ENCODE assay signal across 8 cellular contexts in genomic region chr11:15819679-15820286, GRCh38.
A peak's percentile ranks its signal among the peaks of the same experiment; 100 is the strongest.
DNase-seq lines count a peak whose midpoint lies in the region; ATAC-seq and TF ChIP-seq lines count a peak whose summit lies in the region.

No MANE protein-coding gene starts in this region.

- H3K27me3 Mint-ChIP-seq in activated CD4-positive, alpha-beta T cell treated with anti-CD3 and anti-CD28 coated beads for 36 hours = peaks cover 15% of the 10 kb centered on the region
- H3K27me3 Mint-ChIP-seq in activated CD8-positive, alpha-beta memory T cell treated with anti-CD3 and anti-CD28 coated beads, Interleukin-2, amount 10 ng/mL, durations not matched to agents 7 days and 5 days = peaks cover 2% of the 10 kb centered on the region

- H3K27me3 ChIP-seq in neutrophil = peaks cover 22% of the 10 kb centered on the region

- peaks cover 0 to 3% of the 10 kb centered on the region in 2 experiments for H3K4me1 ChIP-seq in neutrophil (ENCODE audit: control insufficient read depth in 1 of 2, insufficient read depth in 1 of 2, low read depth in 1 of 2, low read length in 1 of 2)

- intact Hi-C loops in activated CD4-positive, alpha-beta T cell treated with anti-CD3 and anti-CD28 coated beads for 36 hours (cut with DNase I, micrococcal nuclease) = loop anchor here (2.0 to 5.0 kb wide), 3 partner anchors 19 to 793 kb away; no protein-coding TSS in a partner anchor

- H3K4me3 ChIP-seq in NB4 (ENCODE audit: low read depth, low read length) = no peak overlapping the region
- no peak overlapping the region for H3K4me3 ChIP-seq in neutrophil (ENCODE audit: low read depth in 1 of 2, low read length in 1 of 2)

- no peaks in the 10 kb centered on the region for H3K36me3 Mint-ChIP-seq in activated CD4-positive, alpha-beta T cell treated with anti-CD3 and anti-CD28 coated beads for 36 hours (ENCODE audit: low read depth)
- H3K36me3 Mint-ChIP-seq in activated CD8-positive, alpha-beta memory T cell treated with anti-CD3 and anti-CD28 coated beads, Interleukin-2, amount 10 ng/mL, durations not matched to agents 7 days and 5 days = no peaks in the 10 kb centered on the region

- H3K36me3 ChIP-seq in neutrophil = no peaks in the 10 kb centered on the region

- POLR2A ChIA-PET in activated CD4-positive, alpha-beta T cell treated with anti-CD3 and anti-CD28 coated beads for 36 hours (lab: Charles Lee) = no interaction called here

- DNase-seq in activated CD4-positive, alpha-beta T cell treated with anti-CD3 and anti-CD28 coated beads for 36 hours = peak; percentile 70
- DNase-seq in activated CD4-positive, alpha-beta T cell treated with anti-CD3 and anti-CD28 coated beads, Interleukin-2, amount 50 U/mL, for 4 hours = no peak
- peak; percentile 49 for DNase-seq in NB4 (ENCODE audit: low read depth)
- DNase-seq in activated CD8-positive, alpha-beta memory T cell treated with anti-CD3 and anti-CD28 coated beads, Interleukin-2, amount 10 ng/mL, durations not matched to agents 7 days and 5 days = peak; percentile 47
- peak; percentile 29 for DNase-seq in fibroblast of the conjunctiva (ENCODE audit: low read depth)
- DNase-seq in GOT3 (lab: John Stamatoyannopoulos, UW) = no peak

- peaks cover 2% of the 10 kb centered on the region for H3K9me3 Mint-ChIP-seq in activated CD4-positive, alpha-beta T cell treated with anti-CD3 and anti-CD28 coated beads for 36 hours (ENCODE audit: low read depth)
- no peaks in the 10 kb centered on the region for H3K9me3 Mint-ChIP-seq in activated CD8-positive, alpha-beta memory T cell treated with anti-CD3 and anti-CD28 coated beads, Interleukin-2, amount 10 ng/mL, durations not matched to agents 7 days and 5 days (ENCODE audit: low read depth)

- peak; percentile 94 for TF ChIP-seq CTCF in NB4 (IDR thresholded peaks at IDR 0.05; ENCODE audit: low read depth, low read length)
- peak; percentile 71 for TF ChIP-seq CTCF in neutrophil (IDR thresholded peaks at IDR 0.05)

- H3K4me3 Mint-ChIP-seq in activated CD4-positive, alpha-beta T cell treated with anti-CD3 and anti-CD28 coated beads for 36 hours = no peak overlapping the region
- H3K4me3 Mint-ChIP-seq in activated CD8-positive, alpha-beta memory T cell treated with anti-CD3 and anti-CD28 coated beads, Interleukin-2, amount 10 ng/mL, durations not matched to agents 7 days and 5 days = no peak overlapping the region

- CTCF ChIA-PET in activated CD4-positive, alpha-beta T cell treated with anti-CD3 and anti-CD28 coated beads for 36 hours (lab: Charles Lee) = interaction anchor here (0.6 to 2.2 kb wide), 11 partner anchors 9 to 794 kb away, joined by 3 to 11 read pairs (median 3); no protein-coding TSS in a partner anchor
- CTCF ChIA-PET in activated CD8-positive, alpha-beta memory T cell treated with anti-CD3 and anti-CD28 coated beads, Interleukin-2, amount 10 ng/mL, durations not matched to agents 7 days and 5 days (lab: Charles Lee) = interaction anchor here (0.7 to 1.5 kb wide), 5 partner anchors 9 to 795 kb away, joined by 3 to 6 read pairs (median 4); no protein-coding TSS in a partner anchor

- TF ChIP-seq POLR2A in NB4 (IDR thresholded peaks at IDR 0.05; ENCODE audit: extremely low read depth, insufficient read length) = no peak

- H3K4me1 Mint-ChIP-seq in activated CD4-positive, alpha-beta T cell treated with anti-CD3 and anti-CD28 coated beads for 36 hours = peaks cover 15% of the 10 kb centered on the region
- H3K4me1 Mint-ChIP-seq in activated CD8-positive, alpha-beta memory T cell treated with anti-CD3 and anti-CD28 coated beads, Interleukin-2, amount 10 ng/mL, durations not matched to agents 7 days and 5 days = no peaks in the 10 kb centered on the region

- H3K9me3 ChIP-seq in neutrophil = no peaks in the 10 kb centered on the region

- no peak overlapping the region for H3K27ac ChIP-seq in neutrophil

- H3K27ac Mint-ChIP-seq in activated CD4-positive, alpha-beta T cell treated with anti-CD3 and anti-CD28 coated beads for 36 hours = no peak overlapping the region
- no peak overlapping the region for H3K27ac Mint-ChIP-seq in activated CD8-positive, alpha-beta memory T cell treated with anti-CD3 and anti-CD28 coated beads, Interleukin-2, amount 10 ng/mL, durations not matched to agents 7 days and 5 days

- peak; percentile 68 for ATAC-seq in activated CD4-positive, alpha-beta T cell treated with anti-CD3 and anti-CD28 coated beads for 36 hours
- peak; percentile 70 for ATAC-seq in HG02571 (IDR thresholded peaks at IDR 0.05; ENCODE audit: unreplicated experiment)
- peak; percentile 45 for ATAC-seq in activated CD8-positive, alpha-beta memory T cell treated with anti-CD3 and anti-CD28 coated beads, Interleukin-2, amount 10 ng/mL, durations not matched to agents 7 days and 5 days

Comparison
In these comparisons a context has a peak if more than half of its experiments do, and no peak if none do; other contexts are left out.
1. DNase-seq: peak in activated CD4-positive, alpha-beta T cell treated with anti-CD3 and anti-CD28 coated beads for 36 hours (single experiment), NB4 (single experiment), activated CD8-positive, alpha-beta memory T cell treated with anti-CD3 and anti-CD28 coated beads, Interleukin-2, amount 10 ng/mL, durations not matched to agents 7 days and 5 days (single experiment) and fibroblast of the conjunctiva (single experiment); none in activated CD4-positive, alpha-beta T cell treated with anti-CD3 and anti-CD28 coated beads, Interleukin-2, amount 50 U/mL, for 4 hours (0 of 2) and GOT3 (single experiment).
2. Peak in every context shown above with its lines, with median percentiles within 50 percentile points of each other: ATAC-seq.